8 cellular contexts compared by ENCODE assay signal in the genomic region with DNA sequence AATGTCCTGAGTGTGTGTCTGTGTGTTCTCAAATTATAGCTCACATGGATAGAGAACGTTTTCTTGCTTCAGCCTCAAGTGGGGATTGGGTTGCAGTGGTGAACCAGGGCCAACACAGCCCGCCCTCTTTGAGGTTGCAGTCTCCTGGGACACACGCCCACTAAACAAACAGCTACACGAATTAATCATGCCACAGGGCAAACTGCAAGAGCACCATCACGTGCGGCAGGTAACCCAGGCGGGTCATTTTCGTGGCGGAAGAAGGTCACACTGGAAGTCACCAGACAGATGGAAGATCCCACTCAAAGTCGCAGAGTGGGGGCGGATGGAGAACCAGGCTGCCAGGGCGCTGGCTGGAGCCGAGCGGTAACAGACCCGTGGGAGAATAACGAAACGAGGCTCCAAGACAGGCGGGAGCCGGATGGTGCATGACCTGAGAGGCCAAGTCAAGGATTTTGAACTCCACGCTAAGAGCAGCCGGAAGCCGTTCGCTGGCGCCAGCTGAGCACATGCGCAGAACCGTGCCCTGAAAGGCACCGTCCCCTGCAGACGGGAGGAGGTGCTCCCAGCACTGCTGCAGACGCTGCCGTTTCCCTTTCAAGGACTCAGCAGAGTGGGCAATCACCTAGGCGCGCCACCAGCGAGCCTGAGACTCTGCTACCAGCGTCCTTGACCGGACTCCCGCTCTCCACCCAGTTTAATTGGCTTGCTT.
DNase-seq lines count a peak whose midpoint lies in the region; ATAC-seq lines count a peak whose summit lies in the region.

No MANE protein-coding gene starts in this region.

- no peaks in the 10 kb centered on the region for H3K27me3 ChIP-seq in muscle layer of colon (ENCODE audit: control insufficient read depth in 1 of 2, insufficient read depth in 2 of 2, low read length in 2 of 2)

- H3K4me1 ChIP-seq in muscle layer of colon (ENCODE audit: insufficient read depth, low read length), result peaks cover 9% of the 10 kb centered on the region

- H3K36me3 ChIP-seq in muscle layer of colon (ENCODE audit: insufficient read depth, low read length), result no peaks in the 10 kb centered on the region

- H3K9ac ChIP-seq in muscle layer of colon (ENCODE audit: low read length), result peak overlapping the region; percentile 15

- DNase-seq in activated T-cell treated with anti-CD3 and anti-CD28 coated beads for 1 hour (ENCODE audit: low read depth) (peak; percentile 24), activated T-cell treated with anti-CD3 and anti-CD28 coated beads for 4 hours (no peak), NCI-H774 (lab: John Stamatoyannopoulos, UW) (peak; percentile 97), cerebellar cortex (ENCODE audit: low spot score) (peak; percentile 15), foreskin melanocyte (no peak), KBM-7 (no peak)

- peak; percentile 77 for ATAC-seq in HG03342 (IDR thresholded peaks at IDR 0.05; ENCODE audit: unreplicated experiment)

- H3K4me3 ChIP-seq in muscle layer of colon (ENCODE audit: low read depth in 1 of 2, low read length in 2 of 2), result peak overlapping the region in 1 of 2 donors; percentile 62

- in situ Hi-C loops in KBM-7 (cut with MboI; ENCODE audit: low pct_unique_long_range_greater_than_20kb, low sequenced_read_pairs), result no loop called here

- no peak overlapping the region for H3K27ac ChIP-seq in muscle layer of colon (ENCODE audit: low read depth, low read length)

- no peaks in the 10 kb centered on the region for H3K9me3 ChIP-seq in muscle layer of colon (ENCODE audit: low read length)

Comparison
In these comparisons a context has a peak if more than half of its experiments do, and no peak if none do; other contexts are left out.
1. DNase-seq: peak in activated T-cell treated with anti-CD3 and anti-CD28 coated beads for 1 hour (single experiment), NCI-H774 (single experiment) and cerebellar cortex (single experiment); none in activated T-cell treated with anti-CD3 and anti-CD28 coated beads for 4 hours (single experiment), foreskin melanocyte (single experiment) and KBM-7 (single experiment).